In the genomic region with DNA sequence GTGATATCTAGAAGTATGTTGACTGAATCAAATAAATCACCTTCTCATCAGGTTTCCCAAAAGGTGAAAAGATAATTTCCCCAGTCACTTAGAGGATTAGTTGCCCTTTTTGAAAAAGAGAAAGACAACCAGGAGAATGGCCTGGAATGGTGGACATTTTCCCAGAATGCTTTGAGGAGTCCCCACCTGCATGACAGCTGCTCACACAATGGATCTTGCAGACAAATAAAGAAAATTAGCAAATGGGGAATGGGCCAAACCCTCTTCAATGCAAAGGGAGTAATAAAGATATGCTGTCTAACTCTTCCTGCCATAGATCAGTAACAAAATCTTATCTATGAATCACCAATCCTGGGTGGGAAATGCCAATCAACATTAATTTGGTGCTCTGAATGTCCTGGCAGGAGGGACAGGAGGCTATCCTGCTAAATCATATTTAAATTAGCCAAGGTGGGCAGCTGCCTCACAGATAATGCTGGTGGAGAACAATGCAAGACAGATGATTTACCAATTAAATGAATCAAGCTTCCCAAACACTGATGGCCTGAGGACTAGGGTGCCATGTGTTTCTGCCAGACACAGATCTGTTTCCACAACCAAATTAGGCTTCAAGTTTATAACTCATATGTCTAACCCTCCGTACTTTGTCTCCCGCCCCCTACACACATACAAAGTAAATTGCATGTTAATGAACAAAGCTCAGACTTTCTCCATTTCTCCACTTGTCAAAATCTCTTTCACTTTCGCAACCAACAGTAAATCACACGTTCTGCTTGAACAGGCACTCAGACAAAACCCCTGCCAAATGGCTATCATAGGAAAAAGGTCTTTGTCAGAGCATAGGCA, we compare ENCODE assay signal across 1 cellular context.
TF ChIP-seq lines count a peak whose summit lies in the region.

No MANE protein-coding gene starts in this region.

TF ChIP-seq in HepG2, 621 proteins besides CTCF, POLR2A, EP300 and RAD21 (continued from another document):
- TF ChIP-seq NFAT5 (CRISPR knock-in tag; IDR thresholded peaks at IDR 0.05) (no peak), GPN1 (CRISPR knock-in tag; IDR thresholded peaks at IDR 0.05; ENCODE audit: borderline replicate concordance) (no peak), ARID3A (IDR thresholded peaks at IDR 0.05; ENCODE audit: low read depth, low read length) (no peak), ATAD3A (CRISPR knock-in tag; IDR thresholded peaks at IDR 0.05) (no peak)
- TF ChIP-seq, protein P1, sequence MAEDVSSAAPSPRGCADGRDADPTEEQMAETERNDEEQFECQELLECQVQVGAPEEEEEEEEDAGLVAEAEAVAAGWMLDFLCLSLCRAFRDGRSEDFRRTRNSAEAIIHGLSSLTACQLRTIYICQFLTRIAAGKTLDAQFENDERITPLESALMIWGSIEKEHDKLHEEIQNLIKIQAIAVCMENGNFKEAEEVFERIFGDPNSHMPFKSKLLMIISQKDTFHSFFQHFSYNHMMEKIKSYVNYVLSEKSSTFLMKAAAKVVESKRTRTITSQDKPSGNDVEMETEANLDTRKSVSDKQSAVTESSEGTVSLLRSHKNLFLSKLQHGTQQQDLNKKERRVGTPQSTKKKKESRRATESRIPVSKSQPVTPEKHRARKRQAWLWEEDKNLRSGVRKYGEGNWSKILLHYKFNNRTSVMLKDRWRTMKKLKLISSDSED (CRISPR knock-in tag; IDR thresholded peaks at IDR 0.05) = no peak
